Comparison of ENCODE assay signal across 8 cellular contexts in genomic region chr1:37975083-37975482, GRCh38. TPM values are rescaled to one million over a fixed set of nuclear protein-coding genes. Genes with fewer than 3 reads are reported as not detected.
A peak's percentile ranks its signal among the peaks of the same experiment; 100 is the strongest.
DNase-seq lines count a peak whose midpoint lies in the region; ATAC-seq and TF ChIP-seq lines count a peak whose summit lies in the region.
"Not testable (repeated sequence)": the region's sequence is repeated elsewhere in the genome, so short reads cannot be mapped to it uniquely, and the experiment has no call there.

No MANE protein-coding gene starts in this region.

- CTCF ChIA-PET in HEK293T (lab: Yijun Ruan, JAX) = interaction anchor here (0.7 to 1.7 kb wide), 2 partner anchors 28 to 69 kb away, joined by 4 to 6 read pairs; partner anchors contain the start of gene INPP5B
- CTCF ChIA-PET in SK-N-SH (lab: Yijun Ruan, JAX) = interaction anchor here (0.8 to 2.5 kb wide), 7 partner anchors 13 to 88 kb away, joined by 3 to 9 read pairs (median 3); partner anchors contain the start of gene SF3A3

- peaks cover 19% of the 10 kb centered on the region for H3F3A ChIP-seq in SK-N-SH (replicated peaks; ENCODE audit: insufficient read depth)

- H3K79me2 ChIP-seq in SK-N-SH (ENCODE audit: insufficient read depth) = peaks cover 33% of the 10 kb centered on the region

- not testable (repeated sequence) for H3K9ac ChIP-seq in SK-N-SH

- POLR2A ChIA-PET in HEK293T (lab: Yijun Ruan, JAX) = interaction anchor here (1.0 kb wide), 1 partner anchor 12 kb away, joined by 3 read pairs; no protein-coding TSS in a partner anchor
- POLR2A ChIA-PET in SK-N-SH (lab: Yijun Ruan, JAX) = not testable (repeated sequence)

- H3K36me3 ChIP-seq in SK-N-SH (replicated peaks in 1 of 2; ENCODE audit: control insufficient read depth in 1 of 2, insufficient read depth in 2 of 2, low read length in 1 of 2) (peaks cover 36 to 62% of the 10 kb centered on the region in 2 experiments), upper lobe of left lung (peaks cover 27 to 78% (median 63%) of the 10 kb centered on the region in 4 donors)
- H3K36me3 ChIP-seq in breast epithelium = not testable (repeated sequence)

- ATAC-seq in Right ventricle myocardium inferior (peak; percentile 52), upper lobe of left lung (ENCODE audit: low FRiP score in 2 of 2) (peak in 1 of 2 donors; percentile 57)

- WGBS in SK-N-SH (ENCODE audit: low lambda C conversion rate) = 70% methylated on average over 6 of the region's 6 CpGs
- 50 to 59% methylated on average over 6 of the region's 6 CpGs for WGBS in upper lobe of left lung, 2 donors

- H3K27me3 ChIP-seq in SK-N-SH (ENCODE audit: insufficient read depth); breast epithelium; upper lobe of left lung: not testable (repeated sequence)

- peak; percentile 71 for DNase-seq in DMS 273 (lab: John Stamatoyannopoulos, UW; ENCODE audit: unreplicated experiment)
- DNase-seq in HEK293T (ENCODE audit: extremely low spot score) = peak; percentile 48
- DNase-seq in NCI-H2196 (lab: John Stamatoyannopoulos, UW; ENCODE audit: unreplicated experiment) = peak; percentile 57
- peak; percentile 49 for DNase-seq in SK-N-SH
- not testable (repeated sequence) for DNase-seq in breast epithelium (ENCODE audit: low spot score in 2 of 2); Right ventricle myocardium inferior (ENCODE audit: missing footprints)
- peak; percentile 10 for DNase-seq in midbrain (lab: John Stamatoyannopoulos, UW)
- peak in 1 of 2 donors; percentile 38 for DNase-seq in upper lobe of left lung

- not testable (repeated sequence) for H3K4me1 ChIP-seq in SK-N-SH (ENCODE audit: control insufficient read depth in 1 of 2, insufficient read depth in 2 of 2, low read depth in 1 of 2, low read length in 1 of 2); breast epithelium; upper lobe of left lung

- TF ChIP-seq POLR2A in breast epithelium (IDR thresholded peaks at IDR 0.05); upper lobe of left lung (IDR thresholded peaks at IDR 0.05): not testable (repeated sequence)

- not testable (repeated sequence) for H4K20me1 ChIP-seq in SK-N-SH (ENCODE audit: insufficient read depth)

- 0 out of 4 replicates have a peak overlapping the region, but pooled peaks of 1 of the 2 experiments have one; percentile 7 for H3K27ac ChIP-seq in SK-N-SH (ENCODE audit: low read depth in 2 of 2, low read length in 1 of 2)
- H3K27ac ChIP-seq in breast epithelium, upper lobe of left lung: not testable (repeated sequence)

- H3K9me2 ChIP-seq in SK-N-SH = not testable (repeated sequence)

- TF ChIP-seq EP300 in SK-N-SH (IDR thresholded peaks at IDR 0.05; ENCODE audit: borderline replicate concordance in 1 of 2, low read depth in 1 of 2, low read length in 1 of 2); upper lobe of left lung (IDR thresholded peaks at IDR 0.05): not testable (repeated sequence)

- H3K4me3 ChIP-seq in SK-N-SH (ENCODE audit: low read depth in 2 of 2, low read length in 1 of 2); breast epithelium; upper lobe of left lung: not testable (repeated sequence)

- TF ChIP-seq CTCF in SK-N-SH (IDR thresholded peaks at IDR 0.05) (peak; percentile 81), breast epithelium (IDR thresholded peaks at IDR 0.05) (peak in 2 of 3 donors; percentile 37 to 38), upper lobe of left lung (IDR thresholded peaks at IDR 0.05) (peak in 5 of 6 experiments; percentile 36 to 56 (median 52))

- H3K9me3 ChIP-seq in SK-N-SH, breast epithelium, upper lobe of left lung: not testable (repeated sequence)

- not testable (repeated sequence) for H3K4me2 ChIP-seq in SK-N-SH

- TF ChIP-seq RAD21 in SK-N-SH (IDR thresholded peaks at IDR 0.05; ENCODE audit: low read length) = peak; percentile 66

- intact Hi-C loops in breast epithelium (cut with DNase I; ENCODE audit: low total_unique reads) = not testable (repeated sequence)
- intact Hi-C loops in Right ventricle myocardium inferior (cut with DNase I) = loop anchor here (5.0 kb wide), 1 partner anchor 83 kb away; no protein-coding TSS in a partner anchor

- not testable (repeated sequence) for H2AFZ ChIP-seq in SK-N-SH (ENCODE audit: low read depth)

TF ChIP-seq in SK-N-SH, 30 proteins besides CTCF, POLR2A, EP300 and RAD21:
- TF ChIP-seq SMC3 (IDR thresholded peaks at IDR 0.05; ENCODE audit: low read depth, low read length) = peak; percentile 52
TF ChIP-seq in SK-N-SH: peak in this region for 1; not testable (repeated sequence) for 29.

RNA-seq across cellular contexts. Expression of gene SF3A3, which starts 14.7 kb away (rescaled TPM):
- polyA plus RNA-seq in SK-N-SH (2012; rRNA removed) = 35.3 and 41.5 TPM in 2 replicates
- polyA plus RNA-seq in SK-N-SH (2012; cell fraction: cytosol; rRNA removed) = 46.3 and 54.9 TPM in 2 replicates
- polyA plus RNA-seq in SK-N-SH (2012; cell fraction: nucleus; rRNA removed) = 23.1 and 44.0 TPM in 2 replicates
- total RNA-seq in breast epithelium (10 to 100 TPM; 51.8 to 61.8 (median 54.4) TPM), Right ventricle myocardium inferior (26.9 TPM), upper lobe of left lung (10 to 100 TPM; 36.5 to 80.7 (median 42.8) TPM)

RNA-seq across cellular contexts. Expression of gene INPP5B, which starts 28.2 kb away (rescaled TPM):
- 10.5 and 12.3 TPM in 2 replicates for polyA plus RNA-seq in SK-N-SH (2012; rRNA removed)
- 5.9 and 7.3 TPM in 2 replicates for polyA plus RNA-seq in SK-N-SH (2012; cell fraction: cytosol; rRNA removed)
- 20.9 and 24.8 TPM in 2 replicates for polyA plus RNA-seq in SK-N-SH (2012; cell fraction: nucleus; rRNA removed)
- total RNA-seq in breast epithelium = 10 to 100 TPM; 21.3 to 34.1 (median 25.6) TPM
- total RNA-seq in Right ventricle myocardium inferior = 11.2 TPM
- 100 to 1,000 TPM in 1 of 6 donors, 10 to 100 TPM in 5; 25.8 to 201 (median 44.1) TPM for total RNA-seq in upper lobe of left lung

RNA-seq across cellular contexts. Expression of gene FHL3, which starts 30.2 kb away (rescaled TPM):
- polyA plus RNA-seq in SK-N-SH (2012; rRNA removed) = 4.2 and 6.8 TPM in 2 replicates
- polyA plus RNA-seq in SK-N-SH (2012; cell fraction: cytosol; rRNA removed) = 4.1 and 7.3 TPM in 2 replicates
- polyA plus RNA-seq in SK-N-SH (2012; cell fraction: nucleus; rRNA removed) = 13.5 and 14.1 TPM in 2 replicates
- total RNA-seq in breast epithelium (10 to 100 TPM; 11.8 to 22.6 (median 21.4) TPM), Right ventricle myocardium inferior (20.2 TPM), upper lobe of left lung (10 to 100 TPM in 5 of 6 donors, 1 to 10 TPM in 1; 9.5 to 25.8 (median 18.6) TPM)

RNA-seq across cellular contexts. Expression of gene UTP11, which starts 37.5 kb away (rescaled TPM):
- 26.8 and 27.3 TPM in 2 replicates for polyA plus RNA-seq in SK-N-SH (2012; rRNA removed)
- polyA plus RNA-seq in SK-N-SH (2012; cell fraction: cytosol; rRNA removed) = 38.0 and 45.1 TPM in 2 replicates
- 12.3 and 17.0 TPM in 2 replicates for polyA plus RNA-seq in SK-N-SH (2012; cell fraction: nucleus; rRNA removed)
- 10 to 100 TPM; 22.6 to 29.2 (median 25.6) TPM for total RNA-seq in breast epithelium
- 42.3 TPM for total RNA-seq in Right ventricle myocardium inferior
- 10 to 100 TPM in 5 of 6 donors, 1 to 10 TPM in 1; 8.4 to 53.4 (median 25.4) TPM for total RNA-seq in upper lobe of left lung
